In genomic region chr6:30075094-30075986, GRCh38 we compare ENCODE assay signal across 1 cellular context.
TF ChIP-seq lines count a peak whose summit lies in the region.

Gene RNF39, minus strand, starts transcription at chr6:30075769. Its CDS starts 184 bp downstream, at chr6:30075585.

TF ChIP-seq in HepG2, 621 proteins besides CTCF, POLR2A, EP300 and RAD21 (continued from another document and continues in another):
- TF ChIP-seq KIAA2018 (CRISPR knock-in tag; IDR thresholded peaks at IDR 0.05; ENCODE audit: borderline replicate concordance) = no peak
- TF ChIP-seq ZNF468 (CRISPR knock-in tag; IDR thresholded peaks at IDR 0.05) = no peak
- no peak for TF ChIP-seq MATR3 (CRISPR knock-in tag; IDR thresholded peaks at IDR 0.05)
- TF ChIP-seq ZMYM2 (CRISPR knock-in tag; IDR thresholded peaks at IDR 0.05) = peak; percentile 46; the same call in 1 of the 2 replicates
- peak; percentile 42 for TF ChIP-seq SPEN (CRISPR knock-in tag; IDR thresholded peaks at IDR 0.05; ENCODE audit: low read depth)
- TF ChIP-seq ZEB1 (IDR thresholded peaks at IDR 0.05; ENCODE audit: insufficient replicate concordance, low read depth) = peak; percentile 84
- TF ChIP-seq ZNF660 (CRISPR knock-in tag; IDR thresholded peaks at IDR 0.05; ENCODE audit: borderline replicate concordance, low read depth) = no peak
- peak; percentile 50; the same call in 1 of the 2 replicates for TF ChIP-seq MXD3 (CRISPR knock-in tag; IDR thresholded peaks at IDR 0.05)
- TF ChIP-seq ZNF709 (CRISPR knock-in tag; IDR thresholded peaks at IDR 0.05) = 0 out of 2 replicates have a peak, but pooled peaks have one; percentile 60
- no peak for TF ChIP-seq ZFP36 (IDR thresholded peaks at IDR 0.05; ENCODE audit: borderline replicate concordance, low read depth, low read length, partially characterized antibody)
- TF ChIP-seq HNRNPLL (IDR thresholded peaks at IDR 0.05; ENCODE audit: low read depth, low read length, poor library complexity, severe bottlenecking) = peak; percentile 6
- TF ChIP-seq ATF7 (IDR thresholded peaks at IDR 0.05) = no peak
- no peak for TF ChIP-seq ATF7 (CRISPR knock-in tag; IDR thresholded peaks at IDR 0.05)
- TF ChIP-seq GRHL1 (CRISPR knock-in tag; conservative IDR thresholded peaks at IDR 0.05) = no peak
- TF ChIP-seq FOXJ3 (CRISPR knock-in tag; IDR thresholded peaks at IDR 0.05; ENCODE audit: borderline replicate concordance) = peak; percentile 20; the same call in 1 of the 2 replicates
- peak; percentile 87 for TF ChIP-seq DRAP1 (CRISPR knock-in tag; IDR thresholded peaks at IDR 0.05)
- peak; percentile 85 for TF ChIP-seq SRY (CRISPR knock-in tag; IDR thresholded peaks at IDR 0.05)
- no peak for TF ChIP-seq DNMT1 (CRISPR knock-in tag; IDR thresholded peaks at IDR 0.05)
- peak; percentile 50; the same call in 1 of the 2 replicates for TF ChIP-seq CCDC6 (CRISPR knock-in tag; IDR thresholded peaks at IDR 0.05)
- TF ChIP-seq CCAR2 (optimal IDR thresholded peaks at IDR 0.05; ENCODE audit: low read depth, low read length) = no peak
- TF ChIP-seq ZSCAN20 (CRISPR knock-in tag; IDR thresholded peaks at IDR 0.05; ENCODE audit: borderline replicate concordance) = no peak; the same call in 1 of the 2 replicates
- no peak for TF ChIP-seq GATAD1 (CRISPR knock-in tag; IDR thresholded peaks at IDR 0.05)
- TF ChIP-seq ZNF83 (CRISPR knock-in tag; IDR thresholded peaks at IDR 0.05; ENCODE audit: borderline replicate concordance) = peak; percentile 85; the same call in 1 of the 2 replicates
- TF ChIP-seq ZNF563 (CRISPR knock-in tag; IDR thresholded peaks at IDR 0.05) = peak; percentile 20; the same call in 1 of the 2 replicates
- TF ChIP-seq MEIS1 (CRISPR knock-in tag; IDR thresholded peaks at IDR 0.05; ENCODE audit: borderline replicate concordance) = no peak
- no peak for TF ChIP-seq GFI1 (CRISPR knock-in tag; IDR thresholded peaks at IDR 0.05; ENCODE audit: borderline replicate concordance)
- peak; percentile 48 for TF ChIP-seq SALL1 (CRISPR knock-in tag; IDR thresholded peaks at IDR 0.05)
- TF ChIP-seq MTA1 (CRISPR knock-in tag; IDR thresholded peaks at IDR 0.05; ENCODE audit: borderline replicate concordance) = no peak; the same call in 1 of the 2 replicates
- TF ChIP-seq ZNF598 (CRISPR knock-in tag; IDR thresholded peaks at IDR 0.05; ENCODE audit: borderline replicate concordance) = peak; percentile 74; the same call in 1 of the 2 replicates
- peak; percentile 60 for TF ChIP-seq SAP130 (CRISPR knock-in tag; IDR thresholded peaks at IDR 0.05; ENCODE audit: low read depth)
- TF ChIP-seq ATF2 (CRISPR knock-in tag; IDR thresholded peaks at IDR 0.05) = no peak
- TF ChIP-seq MBD4 (IDR thresholded peaks at IDR 0.05; ENCODE audit: borderline replicate concordance, low read length) = no peak
- TF ChIP-seq TRAFD1 (CRISPR knock-in tag; IDR thresholded peaks at IDR 0.05; ENCODE audit: borderline replicate concordance) = no peak
- no peak for TF ChIP-seq TAF15 (IDR thresholded peaks at IDR 0.05; ENCODE audit: low read depth, low read length, poor library complexity, severe bottlenecking)
- TF ChIP-seq HIC2 (CRISPR knock-in tag; IDR thresholded peaks at IDR 0.05; ENCODE audit: low read depth) = peak; percentile 17; the same call in 1 of the 2 replicates
- peak; percentile 76; the same call in 1 of the 2 replicates for TF ChIP-seq HES4 (CRISPR knock-in tag; IDR thresholded peaks at IDR 0.05; ENCODE audit: borderline replicate concordance)
- TF ChIP-seq SOX5 (CRISPR knock-in tag; IDR thresholded peaks at IDR 0.05; ENCODE audit: borderline replicate concordance) = no peak
- no peak for TF ChIP-seq MLXIP (CRISPR knock-in tag; IDR thresholded peaks at IDR 0.05; ENCODE audit: borderline replicate concordance)
- TF ChIP-seq ZNF800 (CRISPR knock-in tag; IDR thresholded peaks at IDR 0.05) = peak; percentile 86
- no peak for TF ChIP-seq KLF6 (CRISPR knock-in tag; IDR thresholded peaks at IDR 0.05)
- peak; percentile 35 for TF ChIP-seq TBX2 (CRISPR knock-in tag; IDR thresholded peaks at IDR 0.05; ENCODE audit: borderline replicate concordance)
